10 cellular contexts compared by ENCODE assay signal in genomic region chr2:161199885-161200284, GRCh38. TPM values are rescaled to one million over a fixed set of nuclear protein-coding genes. Genes with fewer than 3 reads are reported as not detected.
DNase-seq lines count a peak whose midpoint lies in the region; ATAC-seq and TF ChIP-seq lines count a peak whose summit lies in the region.
"Had no signal": no experiment of that assay in that cellular context is flagged by ENCODE, and none has a peak within 500 bp of the region (broad histone marks: within the 10 kb centered on the region; RNA-seq: fewer than 3 reads in every experiment).

No MANE protein-coding gene starts in this region.

- no peaks in the 10 kb centered on the region for H3K27me3 Mint-ChIP-seq in activated naive CD4-positive, alpha-beta T cell treated with anti-CD3 and anti-CD28 coated beads for 36 hours (ENCODE audit: low read depth)
- H3K27me3 Mint-ChIP-seq in stimulated activated naive CD8-positive, alpha-beta T cell treated with anti-CD3 and anti-CD28 coated beads, Interleukin-15, Interleukin-2, amounts not matched to agents 100 ng/mL and 50 ng/mL, for 24 hours, result no peaks in the 10 kb centered on the region

- no peaks in the 10 kb centered on the region for H3K79me2 ChIP-seq in OCI-LY7 (ENCODE audit: insufficient read depth, low read depth, low read length)
- H3K79me2 ChIP-seq in PC-9 (ENCODE audit: low read depth), result no peaks in the 10 kb centered on the region

- no peak for DNase-seq in activated naive CD4-positive, alpha-beta T cell treated with anti-CD3 and anti-CD28 coated beads for 36 hours
- no peak for DNase-seq in activated naive CD4-positive, alpha-beta T cell treated with Interleukin-2 at 50 U/mL for 16 hours
- peak; percentile 18 for DNase-seq in OCI-LY7 (ENCODE audit: low spot score)
- no peak for DNase-seq in dermis blood vessel endothelial cell
- no peak for DNase-seq in PC-9
- no peak for DNase-seq in left colon
- DNase-seq: NCI-H748 treated with DMSO at 0.1 percent for 48 hours had no signal

- H4K20me1 ChIP-seq in OCI-LY7 (ENCODE audit: insufficient read depth, low read length) (no peaks in the 10 kb centered on the region), PC-9 (ENCODE audit: insufficient read depth) (0 out of 2 replicates have a peak, but pooled peaks cover 3% of the 10 kb centered on the region)

- H3K4me3 ChIP-seq in OCI-LY7 (ENCODE audit: low read depth, low read length, poor library complexity, severe bottlenecking), result no peak overlapping the region
- H3K4me3 ChIP-seq in PC-9, result no peak overlapping the region
- H3K4me3 ChIP-seq: HAP-1 had no signal

- ATAC-seq in HG02885 (IDR thresholded peaks at IDR 0.05; ENCODE audit: poor library complexity, unreplicated experiment), result peak; percentile 71
- no peak for ATAC-seq in left colon

- no peak overlapping the region for H2AFZ ChIP-seq in OCI-LY7 (ENCODE audit: low read length)
- H2AFZ ChIP-seq in PC-9, result no peak overlapping the region

- H3K9me3 ChIP-seq in OCI-LY7 (ENCODE audit: low read length) (0 out of 2 replicates have a peak, but pooled peaks cover 3% of the 10 kb centered on the region), PC-9 (ENCODE audit: insufficient read depth, low read depth) (no peaks in the 10 kb centered on the region)
- H3K9me3 ChIP-seq: HAP-1 had no signal

- POLR2A ChIA-PET in OCI-LY7 (lab: Charles Lee), result interaction anchor here (0.7 kb wide), 1 partner anchor 449 kb away, joined by 4 read pairs; no protein-coding TSS in a partner anchor
- POLR2A ChIA-PET in PC-9 (lab: Charles Lee; ENCODE audit: unreplicated experiment), result no interaction called here

- no peak for TF ChIP-seq CTCF in OCI-LY7 (conservative IDR thresholded peaks at IDR 0.05; ENCODE audit: low read length)
- no peak for TF ChIP-seq CTCF in PC-9 (conservative IDR thresholded peaks at IDR 0.05)

- H3K4me3 Mint-ChIP-seq in activated naive CD4-positive, alpha-beta T cell treated with anti-CD3 and anti-CD28 coated beads for 36 hours, result no peak overlapping the region
- H3K4me3 Mint-ChIP-seq in stimulated activated naive CD8-positive, alpha-beta T cell treated with anti-CD3 and anti-CD28 coated beads, Interleukin-15, Interleukin-2, amounts not matched to agents 100 ng/mL and 50 ng/mL, for 24 hours, result peak overlapping the region; percentile 35

- H3K27ac Mint-ChIP-seq in activated naive CD4-positive, alpha-beta T cell treated with anti-CD3 and anti-CD28 coated beads for 36 hours, result peak overlapping the region; percentile 25
- H3K27ac Mint-ChIP-seq in stimulated activated naive CD8-positive, alpha-beta T cell treated with anti-CD3 and anti-CD28 coated beads, Interleukin-15, Interleukin-2, amounts not matched to agents 100 ng/mL and 50 ng/mL, for 24 hours, result peak overlapping the region; percentile 26

- H3F3A ChIP-seq in PC-9 (ENCODE audit: insufficient read depth, low read depth), result no peaks in the 10 kb centered on the region

- intact Hi-C loops in activated naive CD4-positive, alpha-beta T cell treated with anti-CD3 and anti-CD28 coated beads for 36 hours (cut with micrococcal nuclease), result no loop called here
- intact Hi-C loops in OCI-LY7 (cut with micrococcal nuclease; ENCODE audit: unreplicated experiment), result no loop called here
- intact Hi-C loops in PC-9 (cut with micrococcal nuclease; ENCODE audit: unreplicated experiment), result no loop called here
- intact Hi-C loops in left colon (cut with DNase I, micrococcal nuclease), result no loop called here

- H3K36me3 Mint-ChIP-seq in activated naive CD4-positive, alpha-beta T cell treated with anti-CD3 and anti-CD28 coated beads for 36 hours (ENCODE audit: low read depth), result peaks cover 27% of the 10 kb centered on the region
- peaks cover 65% of the 10 kb centered on the region for H3K36me3 Mint-ChIP-seq in stimulated activated naive CD8-positive, alpha-beta T cell treated with anti-CD3 and anti-CD28 coated beads, Interleukin-15, Interleukin-2, amounts not matched to agents 100 ng/mL and 50 ng/mL, for 24 hours (ENCODE audit: low read depth)

- H3K9me3 Mint-ChIP-seq in activated naive CD4-positive, alpha-beta T cell treated with anti-CD3 and anti-CD28 coated beads for 36 hours, result peaks cover 2% of the 10 kb centered on the region
- no peaks in the 10 kb centered on the region for H3K9me3 Mint-ChIP-seq in stimulated activated naive CD8-positive, alpha-beta T cell treated with anti-CD3 and anti-CD28 coated beads, Interleukin-15, Interleukin-2, amounts not matched to agents 100 ng/mL and 50 ng/mL, for 24 hours

- H3K4me1 ChIP-seq in OCI-LY7 (ENCODE audit: insufficient read depth, low read length, poor library complexity, severe bottlenecking) (no peaks in the 10 kb centered on the region), PC-9 (replicated peaks; ENCODE audit: insufficient read depth) (no peaks in the 10 kb centered on the region)
- H3K4me1 ChIP-seq: HAP-1 had no signal

- BruUV-seq in OCI-LY7 (replicated peaks; lab: Mats Ljungman, UMichigan), result no TSS peak
- no TSS peak for BruUV-seq in PC-9 (replicated peaks; lab: Mats Ljungman, UMichigan)

- no peaks in the 10 kb centered on the region for H3K27me3 ChIP-seq in PC-9 (ENCODE audit: insufficient read depth, low read depth)

- H3K4me2 ChIP-seq in OCI-LY7 (ENCODE audit: low read length) (no peak overlapping the region), PC-9 (no peak overlapping the region)

- H3K9me2 ChIP-seq in OCI-LY7 (ENCODE audit: insufficient read depth, low read length), result no peaks in the 10 kb centered on the region
- H3K9me2 ChIP-seq in PC-9 (ENCODE audit: insufficient read depth), result no peaks in the 10 kb centered on the region

- H3K36me3 ChIP-seq in OCI-LY7 (ENCODE audit: insufficient read depth, low read length) (peaks cover 37% of the 10 kb centered on the region), PC-9 (ENCODE audit: low read depth) (peaks cover 18% of the 10 kb centered on the region)

- no peak overlapping the region for H3K27ac ChIP-seq in OCI-LY7 (ENCODE audit: low read depth, low read length, poor library complexity, severe bottlenecking)
- no peak overlapping the region for H3K27ac ChIP-seq in PC-9

- CTCF ChIA-PET in activated naive CD4-positive, alpha-beta T cell treated with anti-CD3 and anti-CD28 coated beads for 36 hours (lab: Charles Lee), result no interaction called here
- CTCF ChIA-PET in OCI-LY7 (lab: Charles Lee; ENCODE audit: unreplicated experiment), result no interaction called here
- CTCF ChIA-PET in PC-9 (lab: Charles Lee), result no interaction called here

- H3K4me1 Mint-ChIP-seq in activated naive CD4-positive, alpha-beta T cell treated with anti-CD3 and anti-CD28 coated beads for 36 hours (ENCODE audit: low read depth), result peaks cover 24% of the 10 kb centered on the region
- peaks cover 30% of the 10 kb centered on the region for H3K4me1 Mint-ChIP-seq in stimulated activated naive CD8-positive, alpha-beta T cell treated with anti-CD3 and anti-CD28 coated beads, Interleukin-15, Interleukin-2, amounts not matched to agents 100 ng/mL and 50 ng/mL, for 24 hours (ENCODE audit: low read depth)

RNA-seq across cellular contexts. Expression of gene TANK, which starts 39.7 kb away (rescaled TPM):
- total RNA-seq in activated naive CD4-positive, alpha-beta T cell treated with anti-CD3 and anti-CD28 coated beads for 36 hours, result 10 to 100 TPM; 48.6 to 50.4 TPM
- total RNA-seq in OCI-LY7 (2014; rRNA removed; shearing (Covaris generic)), result 43.4 and 52.6 TPM in 2 replicates
- total RNA-seq in OCI-LY7 (2022), result 64.9 and 78.0 TPM in 2 replicates
- total RNA-seq in dermis blood vessel endothelial cell, result 79.4 and 114 TPM in 2 replicates
- 31.3 and 46.1 TPM in 2 replicates for total RNA-seq in PC-9 (2021)
- total RNA-seq in left colon, result 10 to 100 TPM; 54.3 to 58.8 TPM
